20 cellular contexts compared by ENCODE assay signal in the genomic region with DNA sequence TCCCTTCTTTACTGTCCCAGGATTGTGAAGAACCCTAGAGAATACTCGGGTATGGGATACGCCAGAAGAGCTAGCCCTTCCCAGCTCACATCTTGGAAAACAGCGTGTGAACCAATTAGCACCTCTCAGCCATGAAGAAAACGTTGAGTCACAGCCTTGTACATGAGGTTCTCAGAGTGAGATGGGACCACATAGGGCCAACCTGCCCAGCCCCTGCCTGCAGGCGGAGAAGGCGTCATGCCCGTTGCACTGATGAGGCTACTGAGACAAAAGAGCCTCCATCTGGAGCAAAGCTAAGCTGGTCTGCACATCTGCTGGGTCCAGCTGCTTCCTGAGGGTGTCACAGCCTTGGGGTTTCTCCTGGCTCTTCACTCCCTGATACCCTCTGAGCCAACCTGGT.
"Had no signal": no experiment of that assay in that cellular context is flagged by ENCODE, and none has a peak within 500 bp of the region (broad histone marks: within the 10 kb centered on the region; RNA-seq: fewer than 3 reads in every experiment).

No MANE protein-coding gene starts in this region.

- H3K27me3 Mint-ChIP-seq: effector memory CD8-positive, alpha-beta T cell; stimulated activated naive B cell treated with anti-CD40 and anti-IgM and Interleukin-4, amounts not matched to agents 10 μg/mL and 1 μg/mL and 100 μg/mL, for 72 hours; stimulated activated naive CD8-positive, alpha-beta T cell treated with anti-CD3 and anti-CD28 coated beads, Interleukin-15, amount 100 ng/mL, for 72 hours had no signal

- H3K36me3 Mint-ChIP-seq: natural killer cell; stimulated activated naive B cell treated with anti-CD40 and anti-IgM and Interleukin-4, amounts not matched to agents 10 μg/mL and 1 μg/mL and 100 μg/mL, for 72 hours had no signal

- H3K9me3 Mint-ChIP-seq: dendritic cell treated with granulocyte-macrophage colony-stimulating factor and Interleukin-4, amounts not matched to agents 40 ng/mL and 50 ng/mL, for 4 days; effector memory CD8-positive, alpha-beta T cell had no signal

- ATAC-seq: effector memory CD8-positive, alpha-beta T cell; gastroesophageal sphincter; left cardiac atrium; left ventricle myocardium superior; natural killer cell; sciatic nerve; upper lobe of right lung had no signal

- H3K27ac Mint-ChIP-seq: dendritic cell treated with granulocyte-macrophage colony-stimulating factor and Interleukin-4, amounts not matched to agents 40 ng/mL and 50 ng/mL, for 4 days; effector memory CD8-positive, alpha-beta T cell; natural killer cell; stimulated activated naive B cell treated with anti-CD40 and anti-IgM and Interleukin-4, amounts not matched to agents 10 μg/mL and 1 μg/mL and 100 μg/mL, for 72 hours had no signal

- DNase-seq: effector memory CD8-positive, alpha-beta T cell; foreskin fibroblast; kidney; left cardiac atrium; left ventricle myocardium superior; mesenchymal stem cell; midbrain; natural killer cell; spleen; stimulated activated CD4-positive, alpha-beta T cell treated with anti-CD3 and anti-CD28 coated beads, Interleukin-15, amount 100 ng/mL, for 24 hours; stimulated activated CD4-positive, alpha-beta T cell treated with anti-CD3 and anti-CD28 coated beads, Interleukin-1b, Interleukin-23, amount 100 ng/mL, for 48 hours; stimulated activated CD4-positive, alpha-beta T cell treated with anti-CD3 and anti-CD28 coated beads, Interleukin-4, amount 100 ng/mL, for 4 hours; stimulated activated naive B cell treated with anti-CD40 and anti-IgM and Interleukin-4, amounts not matched to agents 10 μg/mL and 1 μg/mL and 100 μg/mL, for 72 hours; stimulated activated naive CD8-positive, alpha-beta T cell treated with anti-CD3 and anti-CD28 coated beads, Interleukin-15, amount 100 ng/mL, for 72 hours; testis; upper lobe of right lung had no signal

- H3K4me3 Mint-ChIP-seq: dendritic cell treated with granulocyte-macrophage colony-stimulating factor and Interleukin-4, amounts not matched to agents 40 ng/mL and 50 ng/mL, for 4 days; effector memory CD8-positive, alpha-beta T cell; natural killer cell; neural crest cell; stimulated activated naive B cell treated with anti-CD40 and anti-IgM and Interleukin-4, amounts not matched to agents 10 μg/mL and 1 μg/mL and 100 μg/mL, for 72 hours; stimulated activated naive CD8-positive, alpha-beta T cell treated with anti-CD3 and anti-CD28 coated beads, Interleukin-15, amount 100 ng/mL, for 72 hours had no signal
